Comparison of ENCODE assay signal across 8 cellular contexts in genomic region chr4:101594588-101594987, GRCh38.
"Had no signal": no experiment of that assay in that cellular context is flagged by ENCODE, and none has a peak within 500 bp of the region (broad histone marks: within the 10 kb centered on the region; RNA-seq: fewer than 3 reads in every experiment).

No MANE protein-coding gene starts in this region.

- H3K4me3 ChIP-seq: GM23248, HAP-1, K562 had no signal

- DNase-seq: GM23248, GOT3, H7, IMR-90, KG1 had no signal

- FAIRE-seq: K562 had no signal

- ATAC-seq: K562 had no signal

- H3K36me3 ChIP-seq: HAP-1 had no signal

- H3K27ac ChIP-seq: GM23248, HL-60 had no signal

- H3K9me3 ChIP-seq: HAP-1 had no signal

- H3K4me1 ChIP-seq: HAP-1 had no signal
